Comparison of ENCODE assay signal across 33 cellular contexts in genomic region chr14:92684801-92685560, GRCh38.
DNase-seq lines count a peak whose midpoint lies in the region; ATAC-seq, FAIRE-seq and TF ChIP-seq lines count a peak whose summit lies in the region.
"Had no signal": no experiment of that assay in that cellular context is flagged by ENCODE, and none has a peak within 500 bp of the region (broad histone marks: within the 10 kb centered on the region; RNA-seq: fewer than 3 reads in every experiment).

No MANE protein-coding gene starts in this region.

- TF ChIP-seq RAD21 in K562 (CRISPR knock-in tag; conservative IDR thresholded peaks at IDR 0.05 in 1 of 2, IDR thresholded peaks at IDR 0.05 in 1 of 2) = no peak

- H3K79me2 ChIP-seq in H9 (ENCODE audit: insufficient read depth, low read length) (no peaks in the 10 kb centered on the region), K562 (ENCODE audit: control insufficient read depth, insufficient read depth, low read length) (no peaks in the 10 kb centered on the region)

- DNase-seq in GM12865 (ENCODE audit: low read depth) (peak; percentile 47), H9 (peak; percentile 75), K562 (ENCODE audit: extremely low read depth in 1 of 4, low spot score in 3 of 4) (peak; percentile 38 to 66 (median 51)), neuronal stem cell (ENCODE audit: low spot score) (no peak), NCI-H82 treated with DMSO at 0.1 percent for 48 hours (lab: John Stamatoyannopoulos, UW; ENCODE audit: unreplicated experiment) (no peak)
- DNase-seq in activated naive CD8-positive, alpha-beta T cell treated with anti-CD3 and anti-CD28 coated beads, Interleukin-2, amount 50 U/mL, for 24 hours = no peak
- DNase-seq in stimulated activated CD4-positive, alpha-beta T cell treated with anti-CD3 and anti-CD28 coated beads, Interleukin-15, amount 100 ng/mL, for 24 hours = no peak
- DNase-seq: activated CD4-positive, alpha-beta T cell treated with anti-CD3 and anti-CD28 coated beads, Interleukin-2, amount 10 ng/mL, durations not matched to agents 24 days and 14 days; activated CD8-positive, alpha-beta memory T cell treated with anti-CD3 and anti-CD28 coated beads, Interleukin-2, amount 10 ng/mL, durations not matched to agents 7 days and 5 days; activated naive CD4-positive, alpha-beta T cell treated with anti-CD3 and anti-CD28 coated beads, Interleukin-2, amount 10 ng/mL, durations not matched to agents 7 days and 5 days; activated T-cell treated with anti-CD3 and anti-CD28 coated beads, Interleukin-2, amount 50 U/mL, for 48 hours; amygdala; colonic mucosa; effector memory CD4-positive, alpha-beta T cell; erythroblast; kidney glomerular epithelial cell; lower lobe of right lung; NCI-H1105 treated with DMSO at 0.1 percent for 48 hours; NCI-H2081; NCI-H446 treated with DMSO at 0.1 percent for 48 hours; pancreas; Peyer's patch; SIG-M5; stimulated activated CD4-positive, alpha-beta T cell treated with anti-CD3 and anti-CD28 coated beads, Interleukin-2, amount 100 ng/mL, for 48 hours; T-helper 9 cell; WERI-Rb-1 had no signal

- H3K4me1 Mint-ChIP-seq in H9 = peaks cover 2 to 3% of the 10 kb centered on the region in 2 experiments; a peak in 2 of 4 replicates
- H3K4me1 Mint-ChIP-seq in activated naive CD8-positive, alpha-beta T cell treated with anti-CD3 and anti-CD28 coated beads, Interleukin-2, amount 50 U/mL, for 24 hours = peaks cover 16% of the 10 kb centered on the region

- CTCF ChIA-PET in K562 (lab: Yijun Ruan, JAX; ENCODE audit: low intra/inter-chr PET ratio) = no interaction called here

- no peak overlapping the region for H3K4me3 Mint-ChIP-seq in H9
- H3K4me3 Mint-ChIP-seq in activated naive CD8-positive, alpha-beta T cell treated with anti-CD3 and anti-CD28 coated beads, Interleukin-2, amount 50 U/mL, for 24 hours = no peak overlapping the region
- H3K4me3 Mint-ChIP-seq: activated CD4-positive, alpha-beta T cell treated with anti-CD3 and anti-CD28 coated beads, Interleukin-2, amount 10 ng/mL, durations not matched to agents 24 days and 14 days; activated CD8-positive, alpha-beta memory T cell treated with anti-CD3 and anti-CD28 coated beads, Interleukin-2, amount 10 ng/mL, durations not matched to agents 7 days and 5 days; activated naive CD4-positive, alpha-beta T cell treated with anti-CD3 and anti-CD28 coated beads, Interleukin-2, amount 10 ng/mL, durations not matched to agents 7 days and 5 days; natural killer cell treated with Interleukin-12 subunit alpha and Interleukin-12 subunit beta and Interleukin-15 and Interleukin-18, amount 100 ng/mL, for 72 hours had no signal

- in situ Hi-C loops in K562 (cut with MboI) = no loop called here

- no peak overlapping the region for H2AFZ ChIP-seq in H9 (ENCODE audit: low read length)
- H2AFZ ChIP-seq in K562 (ENCODE audit: low read depth, low read length) = no peak overlapping the region
- no peak overlapping the region for H2AFZ ChIP-seq in neuronal stem cell (ENCODE audit: low read length)

- no peak for TF ChIP-seq CTCF in GM12865 (IDR thresholded peaks at IDR 0.05; ENCODE audit: insufficient read depth, low read depth, low read length, missing control alignments)
- 0 out of 3 replicates have a peak, but pooled peaks have one; percentile 19 for TF ChIP-seq CTCF in H9 (conservative IDR thresholded peaks at IDR 0.05)
- TF ChIP-seq CTCF in K562 (IDR thresholded peaks at IDR 0.05 in 2 of 3, conservative IDR thresholded peaks at IDR 0.05 in 1 of 3; ENCODE audit: insufficient read depth in 2 of 3, low read depth in 1 of 3, low read length in 3 of 3) = 0 out of 6 replicates have a peak, but pooled peaks of 1 of the 3 experiments have one; percentile 2

- H3K4me2 ChIP-seq in H9 (ENCODE audit: insufficient read depth, insufficient read length, low read length) = no peak overlapping the region
- H3K4me2 ChIP-seq in K562 (ENCODE audit: insufficient read depth, low read length) = no peak overlapping the region
- H3K4me2 ChIP-seq in neuronal stem cell (ENCODE audit: insufficient read depth, low read length, poor library complexity, severe bottlenecking) = no peak overlapping the region

- H3K79me1 ChIP-seq in H9 (ENCODE audit: insufficient read depth, low read depth, low read length, poor library complexity, severe bottlenecking) (no peaks in the 10 kb centered on the region), neuronal stem cell (ENCODE audit: low read depth, low read length) (no peaks in the 10 kb centered on the region)

- H3K27ac ChIP-seq in H9 (ENCODE audit: insufficient read length, low read depth, low read length) (no peak overlapping the region), K562 (ENCODE audit: extremely low read depth, low read depth, low read length) (no peak overlapping the region), neuronal stem cell (replicated peaks; ENCODE audit: low read length) (no peak overlapping the region)
- H3K27ac ChIP-seq: C4-2B, colonic mucosa, lower lobe of right lung, pancreas, Peyer's patch, WERI-Rb-1 had no signal

- H2AK5ac ChIP-seq in H9 (ENCODE audit: insufficient read length, low read length) = no peak overlapping the region
- H2AK5ac ChIP-seq in neuronal stem cell (ENCODE audit: low read depth, low read length) = peak overlapping the region; percentile 79

- H3K27me3 Mint-ChIP-seq in H9 (ENCODE audit: low read depth) = peaks cover 27% of the 10 kb centered on the region
- H3K27me3 Mint-ChIP-seq in activated naive CD8-positive, alpha-beta T cell treated with anti-CD3 and anti-CD28 coated beads, Interleukin-2, amount 50 U/mL, for 24 hours = no peaks in the 10 kb centered on the region
- H3K27me3 Mint-ChIP-seq: activated CD4-positive, alpha-beta T cell treated with anti-CD3 and anti-CD28 coated beads, Interleukin-2, amount 10 ng/mL, durations not matched to agents 24 days and 14 days; activated CD8-positive, alpha-beta memory T cell treated with anti-CD3 and anti-CD28 coated beads, Interleukin-2, amount 10 ng/mL, durations not matched to agents 7 days and 5 days; activated naive CD4-positive, alpha-beta T cell treated with anti-CD3 and anti-CD28 coated beads, Interleukin-2, amount 10 ng/mL, durations not matched to agents 7 days and 5 days; natural killer cell treated with Interleukin-12 subunit alpha and Interleukin-12 subunit beta and Interleukin-15 and Interleukin-18, amount 100 ng/mL, for 72 hours had no signal

- ATAC-seq in K562 = peak; percentile 56
- ATAC-seq in activated naive CD8-positive, alpha-beta T cell treated with anti-CD3 and anti-CD28 coated beads, Interleukin-2, amount 50 U/mL, for 24 hours = no peak
- ATAC-seq in HG02588 (IDR thresholded peaks at IDR 0.05; ENCODE audit: unreplicated experiment) = no peak
- ATAC-seq: activated CD8-positive, alpha-beta memory T cell treated with anti-CD3 and anti-CD28 coated beads, Interleukin-2, amount 10 ng/mL, durations not matched to agents 7 days and 5 days; lower lobe of right lung; natural killer cell treated with Interleukin-12 subunit alpha and Interleukin-12 subunit beta and Interleukin-15 and Interleukin-18, amount 100 ng/mL, for 72 hours; pancreas had no signal

- H4K20me1 ChIP-seq in H9 (ENCODE audit: control insufficient read depth, insufficient read depth, insufficient read length) (no peaks in the 10 kb centered on the region), K562 (replicated peaks; ENCODE audit: control insufficient read depth, insufficient read depth, low read length) (peaks cover 3% of the 10 kb centered on the region; the same call in 1 of the 2 replicates)

- H3K14ac ChIP-seq in H9 (ENCODE audit: insufficient read depth, low read length) (no peak overlapping the region), neuronal stem cell (ENCODE audit: low read length) (peak overlapping the region; percentile 27)

- H3K36me3 Mint-ChIP-seq in H9 (ENCODE audit: insufficient read depth in 1 of 3, low read depth in 3 of 3) = no peaks in the 10 kb centered on the region
- H3K36me3 Mint-ChIP-seq in activated naive CD8-positive, alpha-beta T cell treated with anti-CD3 and anti-CD28 coated beads, Interleukin-2, amount 50 U/mL, for 24 hours (ENCODE audit: low read depth) = peaks cover 40% of the 10 kb centered on the region

- peaks cover 9% of the 10 kb centered on the region for H3K23me2 ChIP-seq in H9 (ENCODE audit: insufficient read length, low read depth, low read length, poor library complexity, severe bottlenecking)

- POLR2A ChIA-PET in K562 (lab: Yijun Ruan, JAX) = no interaction called here

- no peaks in the 10 kb centered on the region for H3K9me1 ChIP-seq in K562 (ENCODE audit: control insufficient read depth, insufficient read depth, low read length)

- H3K27me3 ChIP-seq in H9 (ENCODE audit: insufficient read depth, low read length) (peaks cover 11% of the 10 kb centered on the region; the same call in 1 of the 2 replicates), K562 (ENCODE audit: control insufficient read depth in 2 of 2, insufficient read depth in 2 of 2, low read length in 2 of 2) (peaks cover 0 to 2% of the 10 kb centered on the region in 2 experiments; a peak in 2 of 5 replicates), neuronal stem cell (ENCODE audit: control insufficient read depth in 3 of 3, insufficient read depth in 3 of 3, low read depth in 1 of 3, low read length in 3 of 3) (peaks cover 0 to 28% (median 11%) of the 10 kb centered on the region in 3 experiments)
- H3K27me3 ChIP-seq: colonic mucosa, pancreas, Peyer's patch had no signal

- H2BK120ac ChIP-seq in H9 (ENCODE audit: low read depth, low read length, poor library complexity, severe bottlenecking) = no peak overlapping the region
- H2BK120ac ChIP-seq in neuronal stem cell (ENCODE audit: low read depth, low read length) = no peak overlapping the region

- H2BK12ac ChIP-seq in H9 (ENCODE audit: insufficient read length, low read depth, low read length) = no peak overlapping the region
- no peak overlapping the region for H2BK12ac ChIP-seq in neuronal stem cell (ENCODE audit: low read length)

- H3K36me3 ChIP-seq in K562 (ENCODE audit: control insufficient read depth, insufficient read depth, low read length) (no peaks in the 10 kb centered on the region), neuronal stem cell (replicated peaks in 1 of 2; ENCODE audit: control insufficient read depth in 2 of 2, insufficient read depth in 2 of 2, low read length in 2 of 2) (peaks cover 0 to 3% of the 10 kb centered on the region in 2 donors)
- H3K36me3 ChIP-seq: colonic mucosa, pancreas had no signal

- H3K4ac ChIP-seq in H9 (ENCODE audit: low read depth, low read length) (no peak overlapping the region), neuronal stem cell (ENCODE audit: low read length) (no peak overlapping the region)

- H3K9me3 ChIP-seq in H9 (ENCODE audit: control insufficient read depth, low read depth, low read length) = no peaks in the 10 kb centered on the region
- H3K9me3 ChIP-seq in K562 (replicated peaks; ENCODE audit: control insufficient read depth, insufficient read depth, low read depth, low read length) = no peaks in the 10 kb centered on the region
- H3K9me3 ChIP-seq in neuronal stem cell (replicated peaks in 1 of 2; ENCODE audit: control insufficient read depth in 2 of 2, insufficient read depth in 1 of 2, low read depth in 1 of 2, low read length in 2 of 2) = no peaks in the 10 kb centered on the region
- H3K9me3 ChIP-seq: colonic mucosa, lower lobe of right lung, pancreas, Peyer's patch had no signal

- no peak overlapping the region for H4K91ac ChIP-seq in H9 (ENCODE audit: insufficient read length, low read depth, low read length)
- no peak overlapping the region for H4K91ac ChIP-seq in neuronal stem cell (ENCODE audit: low read depth, low read length, poor library complexity)

- H3K18ac ChIP-seq in H9 (ENCODE audit: insufficient read length, low read depth, low read length) (no peak overlapping the region), neuronal stem cell (ENCODE audit: low read length) (peak overlapping the region; percentile 38)

- intact Hi-C loops in K562 (cut with micrococcal nuclease) = no loop called here

- H3K4me3 ChIP-seq in GM12865 (ENCODE audit: low read depth, low read length) (no peak overlapping the region), K562 (no peak overlapping the region), neuronal stem cell (ENCODE audit: low read length in 2 of 2) (no peak overlapping the region)
- H3K4me3 ChIP-seq: colonic mucosa, lower lobe of right lung, pancreas, Peyer's patch had no signal

- no TSS peak for BruUV-seq in K562 (replicated peaks; lab: Mats Ljungman, UMichigan)

- H3T11ph ChIP-seq in H9 (ENCODE audit: low read length) = no peak overlapping the region

- no peak overlapping the region for H2BK5ac ChIP-seq in H9 (ENCODE audit: insufficient read length, low read length)
- peak overlapping the region; percentile 39 for H2BK5ac ChIP-seq in neuronal stem cell (ENCODE audit: low read length)

- no peak overlapping the region for H4K5ac ChIP-seq in H9 (ENCODE audit: insufficient read length, low read depth, low read length)

- H2BK20ac ChIP-seq in H9 (ENCODE audit: low read depth, low read length, poor library complexity, severe bottlenecking) = no peak overlapping the region

- no peak overlapping the region for H3K56ac ChIP-seq in H9 (ENCODE audit: insufficient read length, low read depth, low read length)

- no peaks in the 10 kb centered on the region for H3K9me3 Mint-ChIP-seq in H9
- H3K9me3 Mint-ChIP-seq in activated naive CD8-positive, alpha-beta T cell treated with anti-CD3 and anti-CD28 coated beads, Interleukin-2, amount 50 U/mL, for 24 hours = no peaks in the 10 kb centered on the region
- H3K9me3 Mint-ChIP-seq: activated CD4-positive, alpha-beta T cell treated with anti-CD3 and anti-CD28 coated beads, Interleukin-2, amount 10 ng/mL, durations not matched to agents 24 days and 14 days; activated naive CD4-positive, alpha-beta T cell treated with anti-CD3 and anti-CD28 coated beads, Interleukin-2, amount 10 ng/mL, durations not matched to agents 7 days and 5 days; natural killer cell treated with Interleukin-12 subunit alpha and Interleukin-12 subunit beta and Interleukin-15 and Interleukin-18, amount 100 ng/mL, for 72 hours had no signal

- H4K8ac ChIP-seq in H9 (replicated peaks; ENCODE audit: insufficient read length, low read depth, low read length) = no peak overlapping the region
- H4K8ac ChIP-seq in neuronal stem cell (ENCODE audit: low read depth, low read length) = no peak overlapping the region

- TF ChIP-seq POLR2A in K562 (conservative IDR thresholded peaks at IDR 0.05) = no peak

- no peak for FAIRE-seq in K562 (lab: Jason Lieb, UNC)
- FAIRE-seq: bronchial epithelial cell, D721Med, GM12892, H1, pancreas had no signal

- WGBS in H9 (ENCODE audit: extremely low coverage, insufficient read length, low lambda C conversion rate) = no CpG with 5 or more reads among the region's 21 CpGs
- WGBS in K562 (ENCODE audit: insufficient coverage, low coverage, missing lambda C conversion rate) = 5% methylated on average over 17 of the region's 21 CpGs
- WGBS in neuronal stem cell (ENCODE audit: extremely low coverage in 2 of 2, insufficient read length in 2 of 2, insufficient replicate concordance in 1 of 2), 2 donors = no CpG with 5 or more reads among the region's 21 CpGs

- no peak for TF ChIP-seq EP300 in K562 (IDR thresholded peaks at IDR 0.05; ENCODE audit: low read length)

- no peak overlapping the region for H3K9ac ChIP-seq in H9 (ENCODE audit: extremely low read depth, insufficient read length, low read length)
- H3K9ac ChIP-seq in K562 (ENCODE audit: insufficient read depth in 1 of 2, low read depth in 2 of 2, low read length in 2 of 2) = no peak overlapping the region
- H3K9ac ChIP-seq in neuronal stem cell (ENCODE audit: low read depth, low read length, poor library complexity) = peak overlapping the region; percentile 60

- H2BK15ac ChIP-seq in H9 (ENCODE audit: low read depth, low read length) (no peak overlapping the region), neuronal stem cell (ENCODE audit: low read length) (no peak overlapping the region)

- H3K27ac Mint-ChIP-seq in H9 = no peak overlapping the region
- H3K27ac Mint-ChIP-seq in activated naive CD8-positive, alpha-beta T cell treated with anti-CD3 and anti-CD28 coated beads, Interleukin-2, amount 50 U/mL, for 24 hours = no peak overlapping the region
- H3K27ac Mint-ChIP-seq: activated CD4-positive, alpha-beta T cell treated with anti-CD3 and anti-CD28 coated beads, Interleukin-2, amount 10 ng/mL, durations not matched to agents 24 days and 14 days; activated CD8-positive, alpha-beta memory T cell treated with anti-CD3 and anti-CD28 coated beads, Interleukin-2, amount 10 ng/mL, durations not matched to agents 7 days and 5 days; activated naive CD4-positive, alpha-beta T cell treated with anti-CD3 and anti-CD28 coated beads, Interleukin-2, amount 10 ng/mL, durations not matched to agents 7 days and 5 days had no signal

- no peak overlapping the region for H3K23ac ChIP-seq in H9 (ENCODE audit: insufficient read length, low read depth, low read length)
- no peak overlapping the region for H3K23ac ChIP-seq in neuronal stem cell (ENCODE audit: low read depth, low read length, poor library complexity)

- H3K4me1 ChIP-seq in H9 (ENCODE audit: insufficient read depth, low read length) (no peaks in the 10 kb centered on the region), K562 (replicated peaks in 1 of 2; ENCODE audit: control insufficient read depth in 2 of 2, insufficient read depth in 2 of 2, low read length in 2 of 2) (peaks cover 0 to 22% of the 10 kb centered on the region in 2 experiments; a peak in 2 of 5 replicates), neuronal stem cell (ENCODE audit: control insufficient read depth in 2 of 2, insufficient read depth in 1 of 2, low read depth in 1 of 2, low read length in 2 of 2) (peaks cover 0 to 4% of the 10 kb centered on the region in 2 donors)

Comparison
In these comparisons a context has a peak if more than half of its experiments do, and no peak if none do; other contexts are left out.
1. DNase-seq: peak in GM12865 (single experiment), H9 (single experiment) and K562 (4 of 4); none in neuronal stem cell (single experiment), activated naive CD8-positive, alpha-beta T cell treated with anti-CD3 and anti-CD28 coated beads, Interleukin-2, amount 50 U/mL, for 24 hours (single experiment), NCI-H82 treated with DMSO at 0.1 percent for 48 hours (single experiment) and stimulated activated CD4-positive, alpha-beta T cell treated with anti-CD3 and anti-CD28 coated beads, Interleukin-15, amount 100 ng/mL, for 24 hours (single experiment).